1 cellular context compared by ENCODE assay signal in the genomic region with DNA sequence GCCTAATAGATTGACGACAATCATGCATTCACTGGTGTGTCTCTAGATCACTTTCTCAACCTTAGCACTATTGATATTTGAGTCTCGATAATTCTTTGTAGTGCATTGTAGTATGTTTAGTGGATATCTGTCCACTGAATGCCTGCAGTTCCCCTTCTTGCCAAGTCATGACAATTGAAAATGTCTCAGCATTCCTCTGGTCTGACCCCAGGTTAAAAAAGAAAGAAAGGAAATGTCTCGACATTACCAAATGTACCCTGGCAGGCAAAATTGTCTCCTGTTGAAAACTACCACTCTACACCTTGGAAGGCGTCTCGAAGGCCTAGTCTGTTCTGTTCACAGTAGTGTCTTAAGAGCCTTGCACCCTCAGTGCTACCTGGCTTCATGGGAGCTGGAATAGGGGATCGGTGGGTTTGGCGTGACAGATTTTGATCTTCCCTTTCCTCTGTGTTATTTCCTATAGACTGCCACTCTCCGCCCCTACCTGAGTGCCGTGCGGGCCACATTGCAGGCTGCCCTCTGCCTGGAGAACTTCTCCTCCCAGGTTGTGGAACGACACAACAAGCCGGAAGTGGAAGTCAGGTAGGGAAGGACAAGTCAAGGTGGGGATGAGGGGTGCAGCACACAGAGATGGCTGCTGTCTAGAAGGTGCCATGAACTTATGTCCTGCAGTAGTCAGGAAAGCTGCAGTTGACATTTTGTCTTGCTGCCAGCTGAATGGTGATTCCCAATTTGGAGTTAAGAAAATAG.
TF ChIP-seq lines count a peak whose summit lies in the region.

No MANE protein-coding gene starts in this region.

TF ChIP-seq in HepG2, 621 proteins besides CTCF, POLR2A, EP300 and RAD21:
- no peak for TF ChIP-seq HNRNPUL1 (IDR thresholded peaks at IDR 0.05; ENCODE audit: low read depth, low read length)
- no peak for TF ChIP-seq KLF12 (CRISPR knock-in tag; IDR thresholded peaks at IDR 0.05; ENCODE audit: borderline replicate concordance)
